21 cellular contexts compared by ENCODE assay signal in the genomic region with DNA sequence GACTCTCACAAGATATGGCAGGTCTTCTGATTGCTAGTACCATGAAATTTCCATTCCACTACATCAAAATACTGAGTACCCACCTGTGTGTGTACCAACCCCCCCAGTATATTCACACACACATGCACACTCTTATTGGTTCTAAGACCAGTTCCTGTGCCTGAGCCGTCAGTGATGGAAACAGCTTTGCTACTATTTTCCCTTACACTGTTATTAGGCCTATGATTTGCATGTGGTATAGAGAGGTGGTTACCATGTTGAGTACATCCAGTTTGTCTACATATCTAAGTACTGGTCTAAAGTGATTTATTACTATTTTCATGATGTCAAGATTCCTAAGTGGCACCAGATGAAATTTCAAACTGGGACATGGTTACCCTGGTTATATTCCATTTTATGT.
DNase-seq lines count a peak whose midpoint lies in the region; ATAC-seq and TF ChIP-seq lines count a peak whose summit lies in the region.
"Had no signal": no experiment of that assay in that cellular context is flagged by ENCODE, and none has a peak within 500 bp of the region (broad histone marks: within the 10 kb centered on the region; RNA-seq: fewer than 3 reads in every experiment).

No MANE protein-coding gene starts in this region.

- H3K27ac Mint-ChIP-seq in activated T-helper 2 cell treated with anti-CD3 and anti-CD28 coated beads, Interferon-gamma antibody, Interleukin-2, Interleukin-4, amounts not matched to agents 10 μg/mL and 5 μg/mL and 100 μg/mL, durations not matched to agents 14 hours and 24 hours and 36 hours, result no peak overlapping the region
- H3K27ac Mint-ChIP-seq in natural killer cell treated with Interleukin-12 subunit alpha and Interleukin-12 subunit beta and Interleukin-15 and Interleukin-18, amount 100 ng/mL, for 72 hours, result no peak overlapping the region
- H3K27ac Mint-ChIP-seq: immature natural killer cell; stimulated activated effector memory CD8-positive, alpha-beta T cell treated with anti-CD3 and anti-CD28 coated beads, Interleukin-12 subunit alpha, Interleukin-12 subunit beta, amount 100 ng/mL, for 72 hours; T-helper 2 cell treated with Interferon-gamma antibody and Interleukin-4, amounts not matched to agents 5 μg/mL and 100 μg/mL, for 36 hours had no signal

- no peak for DNase-seq in erythroblast (lab: John Stamatoyannopoulos, UW)
- DNase-seq in activated T-helper 2 cell treated with anti-CD3 and anti-CD28 coated beads, Interferon-gamma antibody, Interleukin-2, Interleukin-4, amounts not matched to agents 10 μg/mL and 5 μg/mL and 100 μg/mL, durations not matched to agents 14 hours and 24 hours and 36 hours (ENCODE audit: low spot score), result no peak
- no peak for DNase-seq in natural killer cell treated with Interleukin-12 subunit alpha and Interleukin-12 subunit beta and Interleukin-15 and Interleukin-18, amount 100 ng/mL, for 72 hours (ENCODE audit: low spot score)
- DNase-seq: activated CD4-positive, alpha-beta T cell treated with anti-CD3 and anti-CD28 coated beads, Interleukin-2, amount 50 U/mL, for 4 hours; BE2C; Caco-2; GM23248; heart right ventricle; immature natural killer cell; left ventricle myocardium superior; NCI-H1694; NK-92 treated with Interleukin-12 subunit alpha and Interleukin-12 subunit beta, amount 100 ng/mL, for 24 hours; posterior cingulate gyrus; sigmoid colon had no signal

- intact Hi-C loops in activated T-helper 2 cell treated with anti-CD3 and anti-CD28 coated beads, Interferon-gamma antibody, Interleukin-2, Interleukin-4, amounts not matched to agents 10 μg/mL and 5 μg/mL and 100 μg/mL, durations not matched to agents 14 hours and 24 hours and 36 hours (cut with micrococcal nuclease), result no loop called here

- ATAC-seq in GM18511 (IDR thresholded peaks at IDR 0.05; ENCODE audit: unreplicated experiment) (peak; percentile 71), GM19372 (IDR thresholded peaks at IDR 0.05; ENCODE audit: low read depth, unreplicated experiment) (peak; percentile 69), HG02759 (IDR thresholded peaks at IDR 0.05; ENCODE audit: unreplicated experiment) (peak; percentile 75), HG03442 (IDR thresholded peaks at IDR 0.05; ENCODE audit: unreplicated experiment) (peak; percentile 63), GM19455 (IDR thresholded peaks at IDR 0.05; ENCODE audit: unreplicated experiment) (no peak)
- no peak for ATAC-seq in natural killer cell treated with Interleukin-12 subunit alpha and Interleukin-12 subunit beta and Interleukin-15 and Interleukin-18, amount 100 ng/mL, for 72 hours
- ATAC-seq: heart right ventricle; left ventricle myocardium superior; stimulated activated effector memory CD8-positive, alpha-beta T cell treated with anti-CD3 and anti-CD28 coated beads, Interleukin-12 subunit alpha, Interleukin-12 subunit beta, amount 100 ng/mL, for 72 hours had no signal

- no peaks in the 10 kb centered on the region for H3K36me3 Mint-ChIP-seq in activated T-helper 2 cell treated with anti-CD3 and anti-CD28 coated beads, Interferon-gamma antibody, Interleukin-2, Interleukin-4, amounts not matched to agents 10 μg/mL and 5 μg/mL and 100 μg/mL, durations not matched to agents 14 hours and 24 hours and 36 hours (ENCODE audit: low read depth)
- H3K36me3 Mint-ChIP-seq in natural killer cell treated with Interleukin-12 subunit alpha and Interleukin-12 subunit beta and Interleukin-15 and Interleukin-18, amount 100 ng/mL, for 72 hours, result no peaks in the 10 kb centered on the region
- H3K36me3 Mint-ChIP-seq: immature natural killer cell; stimulated activated effector memory CD8-positive, alpha-beta T cell treated with anti-CD3 and anti-CD28 coated beads, Interleukin-12 subunit alpha, Interleukin-12 subunit beta, amount 100 ng/mL, for 72 hours had no signal

- TF ChIP-seq POLR2A in erythroblast (IDR thresholded peaks at IDR 0.05; ENCODE audit: low read length), result no peak

- H3K27me3 Mint-ChIP-seq in activated T-helper 2 cell treated with anti-CD3 and anti-CD28 coated beads, Interferon-gamma antibody, Interleukin-2, Interleukin-4, amounts not matched to agents 10 μg/mL and 5 μg/mL and 100 μg/mL, durations not matched to agents 14 hours and 24 hours and 36 hours (ENCODE audit: low read depth), result no peaks in the 10 kb centered on the region
- H3K27me3 Mint-ChIP-seq in natural killer cell treated with Interleukin-12 subunit alpha and Interleukin-12 subunit beta and Interleukin-15 and Interleukin-18, amount 100 ng/mL, for 72 hours, result no peaks in the 10 kb centered on the region

- no peak overlapping the region for H3K4me3 Mint-ChIP-seq in activated T-helper 2 cell treated with anti-CD3 and anti-CD28 coated beads, Interferon-gamma antibody, Interleukin-2, Interleukin-4, amounts not matched to agents 10 μg/mL and 5 μg/mL and 100 μg/mL, durations not matched to agents 14 hours and 24 hours and 36 hours (ENCODE audit: low read depth)
- no peak overlapping the region for H3K4me3 Mint-ChIP-seq in natural killer cell treated with Interleukin-12 subunit alpha and Interleukin-12 subunit beta and Interleukin-15 and Interleukin-18, amount 100 ng/mL, for 72 hours
- H3K4me3 Mint-ChIP-seq: immature natural killer cell; stimulated activated effector memory CD8-positive, alpha-beta T cell treated with anti-CD3 and anti-CD28 coated beads, Interleukin-12 subunit alpha, Interleukin-12 subunit beta, amount 100 ng/mL, for 72 hours; T-helper 2 cell treated with Interferon-gamma antibody and Interleukin-4, amounts not matched to agents 5 μg/mL and 100 μg/mL, for 36 hours had no signal

- no peaks in the 10 kb centered on the region for H3K4me1 Mint-ChIP-seq in activated T-helper 2 cell treated with anti-CD3 and anti-CD28 coated beads, Interferon-gamma antibody, Interleukin-2, Interleukin-4, amounts not matched to agents 10 μg/mL and 5 μg/mL and 100 μg/mL, durations not matched to agents 14 hours and 24 hours and 36 hours (ENCODE audit: low read depth)
- H3K4me1 Mint-ChIP-seq in natural killer cell treated with Interleukin-12 subunit alpha and Interleukin-12 subunit beta and Interleukin-15 and Interleukin-18, amount 100 ng/mL, for 72 hours (ENCODE audit: low read depth in 2 of 2), result no peaks in the 10 kb centered on the region
- H3K4me1 Mint-ChIP-seq: immature natural killer cell; stimulated activated effector memory CD8-positive, alpha-beta T cell treated with anti-CD3 and anti-CD28 coated beads, Interleukin-12 subunit alpha, Interleukin-12 subunit beta, amount 100 ng/mL, for 72 hours had no signal

- H3K9me3 Mint-ChIP-seq in activated T-helper 2 cell treated with anti-CD3 and anti-CD28 coated beads, Interferon-gamma antibody, Interleukin-2, Interleukin-4, amounts not matched to agents 10 μg/mL and 5 μg/mL and 100 μg/mL, durations not matched to agents 14 hours and 24 hours and 36 hours, result no peaks in the 10 kb centered on the region
- H3K9me3 Mint-ChIP-seq in natural killer cell treated with Interleukin-12 subunit alpha and Interleukin-12 subunit beta and Interleukin-15 and Interleukin-18, amount 100 ng/mL, for 72 hours, result no peaks in the 10 kb centered on the region
- H3K9me3 Mint-ChIP-seq: immature natural killer cell; stimulated activated effector memory CD8-positive, alpha-beta T cell treated with anti-CD3 and anti-CD28 coated beads, Interleukin-12 subunit alpha, Interleukin-12 subunit beta, amount 100 ng/mL, for 72 hours; T-helper 2 cell treated with Interferon-gamma antibody and Interleukin-4, amounts not matched to agents 5 μg/mL and 100 μg/mL, for 36 hours had no signal

Comparison
In these comparisons a context has a peak if more than half of its experiments do, and no peak if none do; other contexts are left out.
1. ATAC-seq: peak in GM18511 (single experiment), GM19372 (single experiment), HG02759 (single experiment) and HG03442 (single experiment); none in natural killer cell treated with Interleukin-12 subunit alpha and Interleukin-12 subunit beta and Interleukin-15 and Interleukin-18, amount 100 ng/mL, for 72 hours (0 of 2) and GM19455 (single experiment).